Comparison of ENCODE assay signal across 27 cellular contexts in genomic region chr6:46233131-46233530, GRCh38.
"Had no signal": no experiment of that assay in that cellular context is flagged by ENCODE, and none has a peak within 500 bp of the region (broad histone marks: within the 10 kb centered on the region; RNA-seq: fewer than 3 reads in every experiment).

No MANE protein-coding gene starts in this region.

- H3K4me1 ChIP-seq: neural progenitor cell, parathyroid adenoma, spleen, transverse colon, upper lobe of right lung, uterus had no signal

- H3K36me3 ChIP-seq: neural progenitor cell, ovary, spleen, suprapubic skin, transverse colon, upper lobe of right lung, uterus had no signal

- DNase-seq: natural killer cell; occipital lobe; ovary; posterior cingulate gyrus; psoas muscle; right cardiac atrium; spleen; stimulated activated CD4-positive, alpha-beta T cell treated with anti-CD3 and anti-CD28 coated beads, Interleukin-12 subunit alpha, Interleukin-12 subunit beta, amount 100 ng/mL, for 4 hours; stimulated activated CD4-positive, alpha-beta T cell treated with anti-CD3 and anti-CD28 coated beads, Interleukin-1b, Interleukin-23, amount 100 ng/mL, for 48 hours; stimulated activated CD4-positive, alpha-beta T cell treated with anti-CD3 and anti-CD28 coated beads, Interleukin-4, amount 100 ng/mL, for 1 hour; stimulated activated CD4-positive, alpha-beta T cell treated with anti-CD3 and anti-CD28 coated beads, Interleukin-4, amount 100 ng/mL, for 4 hours; stimulated activated CD8-positive, alpha-beta memory T cell treated with anti-CD3 and anti-CD28 coated beads, Interleukin-4, amount 100 ng/mL, for 48 hours; stimulated activated naive CD4-positive, alpha-beta T cell; stimulated activated naive CD8-positive, alpha-beta T cell treated with anti-CD3 and anti-CD28 coated beads, Interleukin-15, amount 100 ng/mL, for 72 hours; stimulated activated naive CD8-positive, alpha-beta T cell treated with anti-CD3 and anti-CD28 coated beads, Interleukin-15, Interleukin-2, amounts not matched to agents 100 U/mL and 50 U/mL, for 24 hours; substantia nigra; testis; tibial artery; transverse colon; upper lobe of right lung; uterus had no signal

- H3K4me2 ChIP-seq: neural progenitor cell, smooth muscle cell had no signal

- H3K9ac ChIP-seq: neural progenitor cell, parathyroid adenoma had no signal

- H3K9me3 ChIP-seq: psoas muscle, suprapubic skin, testis, transverse colon, upper lobe of right lung, uterus had no signal

- H3K27me3 ChIP-seq: neural progenitor cell, ovary, spleen, suprapubic skin, testis, tibial artery, transverse colon, upper lobe of right lung, uterus had no signal

- H3K27ac ChIP-seq: neural progenitor cell, ovary, parathyroid adenoma, psoas muscle, skin epidermis, spleen, suprapubic skin, tibial artery, transverse colon, upper lobe of right lung, uterus had no signal

- ATAC-seq: natural killer cell; right cardiac atrium; stimulated activated memory B cell treated with anti-CD40 and anti-IgM and Interleukin-4, amounts not matched to agents 10 μg/mL and 1 μg/mL and 100 μg/mL, for 72 hours; stimulated activated naive CD8-positive, alpha-beta T cell treated with anti-CD3 and anti-CD28 coated beads, Interleukin-15, amount 100 ng/mL, for 72 hours; stimulated activated naive CD8-positive, alpha-beta T cell treated with anti-CD3 and anti-CD28 coated beads, Interleukin-15, Interleukin-2, amounts not matched to agents 100 U/mL and 50 U/mL, for 24 hours; upper lobe of right lung had no signal

- H3K4me3 ChIP-seq: neural progenitor cell, ovary, psoas muscle, skin epidermis, smooth muscle cell, spleen, suprapubic skin, testis, tibial artery, transverse colon, upper lobe of right lung, uterus had no signal

- H3K79me2 ChIP-seq: parathyroid adenoma had no signal

- H2AFZ ChIP-seq: neural progenitor cell, parathyroid adenoma had no signal
